ENCODE assay signal across 8 cellular contexts in genomic region chr5:151234476-151235238, GRCh38. TPM values are rescaled to one million over a fixed set of nuclear protein-coding genes. Genes with fewer than 3 reads are reported as not detected.
DNase-seq lines count a peak whose midpoint lies in the region; ATAC-seq and TF ChIP-seq lines count a peak whose summit lies in the region.

No MANE protein-coding gene starts in this region.

- peaks cover 25% of the 10 kb centered on the region for H3K4me1 ChIP-seq in cardiac muscle cell (ENCODE audit: low read depth)
- peaks cover 8 to 32% (median 22%) of the 10 kb centered on the region in 4 donors for H3K4me1 ChIP-seq in stomach

- peak; percentile 31 for DNase-seq in activated CD4-positive, alpha-beta memory T cell treated with anti-CD3 and anti-CD28 coated beads, Interleukin-2, amount 10 ng/mL, durations not matched to agents 7 days and 5 days
- no peak for DNase-seq in activated CD4-positive, alpha-beta memory T cell treated with anti-CD3 and anti-CD28 coated beads for 36 hours
- DNase-seq in RPMI8226 (peak; percentile 59), cardiac muscle cell (ENCODE audit: low read depth in 1 of 2, low spot score in 1 of 2) (peak in 1 of 2 donors; percentile 96), stomach (peak; percentile 60), pons (ENCODE audit: low spot score) (no peak)
- no peak for DNase-seq in activated T-helper 1 cell treated with anti-CD3 and anti-CD28 coated beads, Interleukin-12 subunit alpha, Interleukin-12 subunit beta, Interleukin-2, Interleukin-4 antibody, amounts not matched to agents 30 ng/mL and 10 ng/mL and 1 ng/mL, durations not matched to agents 14 hours and 24 hours and 36 hours (ENCODE audit: low spot score)

- H3K4me1 Mint-ChIP-seq in activated CD4-positive, alpha-beta memory T cell treated with anti-CD3 and anti-CD28 coated beads, Interleukin-2, amount 10 ng/mL, durations not matched to agents 7 days and 5 days: peaks cover 11% of the 10 kb centered on the region
- peaks cover 9% of the 10 kb centered on the region for H3K4me1 Mint-ChIP-seq in activated CD4-positive, alpha-beta memory T cell treated with anti-CD3 and anti-CD28 coated beads for 36 hours (ENCODE audit: low read depth)
- H3K4me1 Mint-ChIP-seq in activated T-helper 1 cell treated with anti-CD3 and anti-CD28 coated beads, Interleukin-12 subunit alpha, Interleukin-12 subunit beta, Interleukin-2, Interleukin-4 antibody, amounts not matched to agents 30 ng/mL and 10 ng/mL and 1 ng/mL, durations not matched to agents 14 hours and 24 hours and 36 hours (ENCODE audit: low read depth): peaks cover 18% of the 10 kb centered on the region

- 30 to 37% (median 36%) methylated on average over 17 of the region's 17 CpGs for WGBS in stomach, 5 donors

- no peak overlapping the region for H3K27ac Mint-ChIP-seq in activated CD4-positive, alpha-beta memory T cell treated with anti-CD3 and anti-CD28 coated beads, Interleukin-2, amount 10 ng/mL, durations not matched to agents 7 days and 5 days
- no peak overlapping the region for H3K27ac Mint-ChIP-seq in activated CD4-positive, alpha-beta memory T cell treated with anti-CD3 and anti-CD28 coated beads for 36 hours
- no peak overlapping the region for H3K27ac Mint-ChIP-seq in activated T-helper 1 cell treated with anti-CD3 and anti-CD28 coated beads, Interleukin-12 subunit alpha, Interleukin-12 subunit beta, Interleukin-2, Interleukin-4 antibody, amounts not matched to agents 30 ng/mL and 10 ng/mL and 1 ng/mL, durations not matched to agents 14 hours and 24 hours and 36 hours

- H3K36me3 ChIP-seq in cardiac muscle cell (no peaks in the 10 kb centered on the region), stomach (no peaks in the 10 kb centered on the region)

- intact Hi-C loops in activated CD4-positive, alpha-beta memory T cell treated with anti-CD3 and anti-CD28 coated beads for 36 hours (cut with micrococcal nuclease): no loop called here
- intact Hi-C loops in stomach (cut with DNase I; ENCODE audit: low total_unique reads): no loop called here
- intact Hi-C loops in activated T-helper 1 cell treated with anti-CD3 and anti-CD28 coated beads, Interleukin-12 subunit alpha, Interleukin-12 subunit beta, Interleukin-2, Interleukin-4 antibody, amounts not matched to agents 30 ng/mL and 10 ng/mL and 1 ng/mL, durations not matched to agents 14 hours and 24 hours and 36 hours (cut with micrococcal nuclease): loop anchor here (1.0 to 5.0 kb wide), 2 partner anchors 11 to 83 kb away; no protein-coding TSS in a partner anchor

- H3K27me3 ChIP-seq in cardiac muscle cell (no peaks in the 10 kb centered on the region), stomach (no peaks in the 10 kb centered on the region)

- H3K9me3 ChIP-seq in cardiac muscle cell (ENCODE audit: low read depth) (no peaks in the 10 kb centered on the region), stomach (no peaks in the 10 kb centered on the region)

- H3K27me3 Mint-ChIP-seq in activated CD4-positive, alpha-beta memory T cell treated with anti-CD3 and anti-CD28 coated beads, Interleukin-2, amount 10 ng/mL, durations not matched to agents 7 days and 5 days: no peaks in the 10 kb centered on the region
- H3K27me3 Mint-ChIP-seq in activated CD4-positive, alpha-beta memory T cell treated with anti-CD3 and anti-CD28 coated beads for 36 hours: no peaks in the 10 kb centered on the region
- H3K27me3 Mint-ChIP-seq in activated T-helper 1 cell treated with anti-CD3 and anti-CD28 coated beads, Interleukin-12 subunit alpha, Interleukin-12 subunit beta, Interleukin-2, Interleukin-4 antibody, amounts not matched to agents 30 ng/mL and 10 ng/mL and 1 ng/mL, durations not matched to agents 14 hours and 24 hours and 36 hours (ENCODE audit: insufficient read depth): no peaks in the 10 kb centered on the region

- no peaks in the 10 kb centered on the region for H3K9me3 Mint-ChIP-seq in activated CD4-positive, alpha-beta memory T cell treated with anti-CD3 and anti-CD28 coated beads, Interleukin-2, amount 10 ng/mL, durations not matched to agents 7 days and 5 days
- no peaks in the 10 kb centered on the region for H3K9me3 Mint-ChIP-seq in activated CD4-positive, alpha-beta memory T cell treated with anti-CD3 and anti-CD28 coated beads for 36 hours
- H3K9me3 Mint-ChIP-seq in activated T-helper 1 cell treated with anti-CD3 and anti-CD28 coated beads, Interleukin-12 subunit alpha, Interleukin-12 subunit beta, Interleukin-2, Interleukin-4 antibody, amounts not matched to agents 30 ng/mL and 10 ng/mL and 1 ng/mL, durations not matched to agents 14 hours and 24 hours and 36 hours: no peaks in the 10 kb centered on the region

- POLR2A ChIA-PET in activated CD4-positive, alpha-beta memory T cell treated with anti-CD3 and anti-CD28 coated beads, Interleukin-2, amount 10 ng/mL, durations not matched to agents 7 days and 5 days (lab: Charles Lee): interaction anchor here (1.3 to 1.8 kb wide), 3 partner anchors 11 to 21 kb away, joined by 4 to 12 read pairs (median 7); partner anchors contain the start of gene CCDC69
- POLR2A ChIA-PET in activated CD4-positive, alpha-beta memory T cell treated with anti-CD3 and anti-CD28 coated beads for 36 hours (lab: Charles Lee): interaction anchor here (1.1 to 1.7 kb wide), 2 partner anchors 11 to 21 kb away, joined by 3 to 4 read pairs; partner anchors contain the start of gene CCDC69

- TF ChIP-seq EP300 in stomach (IDR thresholded peaks at IDR 0.05): no peak

- no peak for TF ChIP-seq POLR2A in stomach (IDR thresholded peaks at IDR 0.05)

- CTCF ChIA-PET in activated CD4-positive, alpha-beta memory T cell treated with anti-CD3 and anti-CD28 coated beads, Interleukin-2, amount 10 ng/mL, durations not matched to agents 7 days and 5 days (lab: Charles Lee): interaction anchor here (0.9 to 3.5 kb wide), 5 partner anchors 11 to 79 kb away, joined by 3 to 26 read pairs (median 3); partner anchors contain the start of gene CCDC69
- CTCF ChIA-PET in activated CD4-positive, alpha-beta memory T cell treated with anti-CD3 and anti-CD28 coated beads for 36 hours (lab: Charles Lee): interaction anchor here (0.9 to 1.8 kb wide), 5 partner anchors 11 to 417 kb away, joined by 3 to 6 read pairs (median 4); partner anchors contain the start of gene CCDC69

- H3K4me3 Mint-ChIP-seq in activated CD4-positive, alpha-beta memory T cell treated with anti-CD3 and anti-CD28 coated beads, Interleukin-2, amount 10 ng/mL, durations not matched to agents 7 days and 5 days: no peak overlapping the region
- H3K4me3 Mint-ChIP-seq in activated CD4-positive, alpha-beta memory T cell treated with anti-CD3 and anti-CD28 coated beads for 36 hours: no peak overlapping the region
- no peak overlapping the region for H3K4me3 Mint-ChIP-seq in activated T-helper 1 cell treated with anti-CD3 and anti-CD28 coated beads, Interleukin-12 subunit alpha, Interleukin-12 subunit beta, Interleukin-2, Interleukin-4 antibody, amounts not matched to agents 30 ng/mL and 10 ng/mL and 1 ng/mL, durations not matched to agents 14 hours and 24 hours and 36 hours

- ATAC-seq in HG02852 (IDR thresholded peaks at IDR 0.05; ENCODE audit: unreplicated experiment): peak; percentile 70

- TF ChIP-seq CTCF in cardiac muscle cell (IDR thresholded peaks at IDR 0.05; ENCODE audit: low read depth, low read length): no peak
- TF ChIP-seq CTCF in stomach (IDR thresholded peaks at IDR 0.05): no peak

- H3K4me3 ChIP-seq in cardiac muscle cell (no peak overlapping the region), stomach (peak overlapping the region in 2 of 4 donors; percentile 4 to 9)

- H3K27ac ChIP-seq in cardiac muscle cell (peak overlapping the region; percentile 82), stomach (peak overlapping the region in 3 of 5 donors; percentile 43 to 70 (median 65))

- H3K36me3 Mint-ChIP-seq in activated CD4-positive, alpha-beta memory T cell treated with anti-CD3 and anti-CD28 coated beads, Interleukin-2, amount 10 ng/mL, durations not matched to agents 7 days and 5 days (ENCODE audit: low read depth): peaks cover 3% of the 10 kb centered on the region
- no peaks in the 10 kb centered on the region for H3K36me3 Mint-ChIP-seq in activated CD4-positive, alpha-beta memory T cell treated with anti-CD3 and anti-CD28 coated beads for 36 hours
- peaks cover 7% of the 10 kb centered on the region for H3K36me3 Mint-ChIP-seq in activated T-helper 1 cell treated with anti-CD3 and anti-CD28 coated beads, Interleukin-12 subunit alpha, Interleukin-12 subunit beta, Interleukin-2, Interleukin-4 antibody, amounts not matched to agents 30 ng/mL and 10 ng/mL and 1 ng/mL, durations not matched to agents 14 hours and 24 hours and 36 hours (ENCODE audit: low read depth)

RNA-seq across cellular contexts. Expression of gene CCDC69, which starts 10.8 kb away (rescaled TPM):
- total RNA-seq in activated CD4-positive, alpha-beta memory T cell treated with anti-CD3 and anti-CD28 coated beads, Interleukin-2, amount 10 ng/mL, durations not matched to agents 7 days and 5 days: 10 to 100 TPM; 62.6 to 64.2 TPM
- 10 to 100 TPM; 24.6 to 27.6 TPM for total RNA-seq in activated CD4-positive, alpha-beta memory T cell treated with anti-CD3 and anti-CD28 coated beads for 36 hours
- total RNA-seq in cardiac muscle cell (85.4 and 104 TPM in 2 replicates), stomach (100 to 1,000 TPM in 1 of 5 donors, 10 to 100 TPM in 3, 1 to 10 TPM in 1; 5.5 to 173 (median 36.2) TPM)
- polyA plus RNA-seq in cardiac muscle cell (70.4 and 102 TPM in 2 replicates), stomach (10 to 100 TPM; 24.9 to 33.4 (median 28.6) TPM)
- total RNA-seq in activated T-helper 1 cell treated with anti-CD3 and anti-CD28 coated beads, Interleukin-12 subunit alpha, Interleukin-12 subunit beta, Interleukin-2, Interleukin-4 antibody, amounts not matched to agents 30 ng/mL and 10 ng/mL and 1 ng/mL, durations not matched to agents 14 hours and 24 hours and 36 hours: 24.3 and 25.4 TPM in 2 replicates

RNA-seq across cellular contexts. Expression of gene GM2A, which starts 18.3 kb away (rescaled TPM):
- total RNA-seq in activated CD4-positive, alpha-beta memory T cell treated with anti-CD3 and anti-CD28 coated beads, Interleukin-2, amount 10 ng/mL, durations not matched to agents 7 days and 5 days: 10 to 100 TPM; 22.4 to 24.5 TPM
- 10 to 100 TPM; 28.7 to 29.1 TPM for total RNA-seq in activated CD4-positive, alpha-beta memory T cell treated with anti-CD3 and anti-CD28 coated beads for 36 hours
- total RNA-seq in cardiac muscle cell (53.7 and 56.3 TPM in 2 replicates), stomach (10 to 100 TPM in 4 of 5 donors, 1 to 10 TPM in 1; 3.5 to 57.2 (median 21.4) TPM)
- polyA plus RNA-seq in cardiac muscle cell (34.3 and 36.5 TPM in 2 replicates), stomach (10 to 100 TPM in 1 of 3 donors, 1 to 10 TPM in 2; 3.2 to 27.7 (median 9.2) TPM)
- total RNA-seq in activated T-helper 1 cell treated with anti-CD3 and anti-CD28 coated beads, Interleukin-12 subunit alpha, Interleukin-12 subunit beta, Interleukin-2, Interleukin-4 antibody, amounts not matched to agents 30 ng/mL and 10 ng/mL and 1 ng/mL, durations not matched to agents 14 hours and 24 hours and 36 hours: 16.9 and 21.1 TPM in 2 replicates

Comparison
In these comparisons a context has a peak if more than half of its experiments do, and no peak if none do; other contexts are left out.
1. DNase-seq: peak in activated CD4-positive, alpha-beta memory T cell treated with anti-CD3 and anti-CD28 coated beads, Interleukin-2, amount 10 ng/mL, durations not matched to agents 7 days and 5 days (single experiment), RPMI8226 (single experiment) and stomach (single experiment); none in activated CD4-positive, alpha-beta memory T cell treated with anti-CD3 and anti-CD28 coated beads for 36 hours (single experiment), activated T-helper 1 cell treated with anti-CD3 and anti-CD28 coated beads, Interleukin-12 subunit alpha, Interleukin-12 subunit beta, Interleukin-2, Interleukin-4 antibody, amounts not matched to agents 30 ng/mL and 10 ng/mL and 1 ng/mL, durations not matched to agents 14 hours and 24 hours and 36 hours (single experiment) and pons (single experiment).